In the genomic region with DNA sequence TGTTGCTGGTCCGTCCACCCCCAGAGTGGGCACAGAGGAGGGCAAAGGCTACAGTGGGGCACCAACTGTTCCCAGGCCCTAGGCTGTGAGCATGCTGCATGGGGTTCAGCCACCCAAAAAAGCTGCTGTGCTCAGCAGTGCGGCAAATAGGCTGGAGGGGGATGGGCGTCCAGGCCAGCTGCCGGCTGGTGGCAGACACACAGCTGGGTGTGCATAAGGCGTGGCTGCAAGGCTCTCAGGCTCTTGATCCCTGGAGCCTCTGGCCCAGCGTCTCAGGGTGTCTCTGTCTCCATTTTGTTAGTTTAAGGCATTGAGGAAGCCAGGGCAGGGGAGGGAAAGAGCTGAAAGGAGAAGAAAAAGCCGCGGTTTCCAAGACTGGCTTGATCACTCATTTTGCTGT, we compare ENCODE assay signal across 1 cellular context.
TF ChIP-seq lines count a peak whose summit lies in the region.

No MANE protein-coding gene starts in this region.

TF ChIP-seq in IMR-90, 13 proteins besides CTCF, POLR2A, EP300 and RAD21:
- TF ChIP-seq, protein P1, sequence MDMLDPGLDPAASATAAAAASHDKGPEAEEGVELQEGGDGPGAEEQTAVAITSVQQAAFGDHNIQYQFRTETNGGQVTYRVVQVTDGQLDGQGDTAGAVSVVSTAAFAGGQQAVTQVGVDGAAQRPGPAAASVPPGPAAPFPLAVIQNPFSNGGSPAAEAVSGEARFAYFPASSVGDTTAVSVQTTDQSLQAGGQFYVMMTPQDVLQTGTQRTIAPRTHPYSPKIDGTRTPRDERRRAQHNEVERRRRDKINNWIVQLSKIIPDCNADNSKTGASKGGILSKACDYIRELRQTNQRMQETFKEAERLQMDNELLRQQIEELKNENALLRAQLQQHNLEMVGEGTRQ (IDR thresholded peaks at IDR 0.05; ENCODE audit: low read depth, low read length) = no peak
- no peak for TF ChIP-seq FOS (IDR thresholded peaks at IDR 0.05; ENCODE audit: low read depth, low read length)
- TF ChIP-seq RFX5 (IDR thresholded peaks at IDR 0.05; ENCODE audit: low read depth, low read length) = no peak
- TF ChIP-seq SMC3 (IDR thresholded peaks at IDR 0.05; ENCODE audit: low read depth, low read length) = no peak
